Comparison of ENCODE assay signal across 18 cellular contexts in the genomic region with DNA sequence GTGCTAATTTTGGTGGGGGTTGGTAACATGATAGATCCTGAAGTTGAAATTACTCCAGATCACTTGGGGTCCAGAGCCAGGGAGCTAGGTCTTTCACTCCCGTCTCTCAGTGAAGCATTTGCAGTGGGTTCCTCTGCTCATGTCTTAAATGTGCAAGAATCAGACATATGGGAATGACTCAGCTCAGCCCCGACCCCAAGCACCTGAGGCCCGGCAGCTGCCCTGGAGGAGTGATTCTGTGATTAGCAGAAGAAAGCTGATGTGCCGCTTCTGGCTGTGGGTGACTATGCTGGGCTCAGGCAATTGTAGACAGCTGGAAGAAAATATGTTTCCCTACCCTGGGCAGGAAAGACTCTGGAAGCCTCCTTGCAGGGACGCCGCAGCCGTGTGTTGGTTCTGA.
DNase-seq lines count a peak whose midpoint lies in the region; ATAC-seq and TF ChIP-seq lines count a peak whose summit lies in the region.
"Had no signal": no experiment of that assay in that cellular context is flagged by ENCODE, and none has a peak within 500 bp of the region (broad histone marks: within the 10 kb centered on the region; RNA-seq: fewer than 3 reads in every experiment).

No MANE protein-coding gene starts in this region.

- H3K27ac Mint-ChIP-seq in activated naive CD8-positive, alpha-beta T cell treated with anti-CD3 and anti-CD28 coated beads, Interleukin-2, amount 50 U/mL, for 24 hours: no peak overlapping the region
- no peak overlapping the region for H3K27ac Mint-ChIP-seq in stimulated activated naive CD8-positive, alpha-beta T cell treated with anti-CD3 and anti-CD28 coated beads, Interleukin-15, amount 100 ng/mL, for 72 hours
- H3K27ac Mint-ChIP-seq: B cell, HFFc6 had no signal

- DNase-seq in NCI-H82 (lab: John Stamatoyannopoulos, UW) (peak; percentile 39), NCI-H82 treated with DMSO at 0.1 percent for 48 hours (lab: John Stamatoyannopoulos, UW; ENCODE audit: unreplicated experiment) (no peak), foreskin keratinocyte (no peak)
- DNase-seq in stimulated activated CD4-positive, alpha-beta T cell treated with anti-CD3 and anti-CD28 coated beads, Interleukin-15, amount 100 ng/mL, for 24 hours: peak; percentile 26
- DNase-seq in stimulated activated CD4-positive, alpha-beta T cell treated with anti-CD3 and anti-CD28 coated beads, Interleukin-2, amount 100 ng/mL, for 24 hours: no peak
- DNase-seq in activated naive CD8-positive, alpha-beta T cell treated with anti-CD3 and anti-CD28 coated beads, Interleukin-2, amount 50 U/mL, for 24 hours: peak; percentile 22
- DNase-seq in stimulated activated naive CD8-positive, alpha-beta T cell treated with anti-CD3 and anti-CD28 coated beads, Interleukin-15, amount 100 ng/mL, for 72 hours: peak in 1 of 2 donors; percentile 42
- DNase-seq: COR-L47, HFFc6, NCI-H1105 treated with DMSO at 0.1 percent for 48 hours, NCI-H1694 treated with DMSO at 0.1 percent for 48 hours, NCI-H510A, NCI-H748 treated with DMSO at 0.1 percent for 48 hours had no signal

- no peaks in the 10 kb centered on the region for H3K27me3 ChIP-seq in foreskin keratinocyte

- no peaks in the 10 kb centered on the region for H3K4me1 ChIP-seq in foreskin keratinocyte

- no peaks in the 10 kb centered on the region for H3K9me3 Mint-ChIP-seq in activated naive CD8-positive, alpha-beta T cell treated with anti-CD3 and anti-CD28 coated beads, Interleukin-2, amount 50 U/mL, for 24 hours
- H3K9me3 Mint-ChIP-seq in stimulated activated naive CD8-positive, alpha-beta T cell treated with anti-CD3 and anti-CD28 coated beads, Interleukin-15, amount 100 ng/mL, for 72 hours: no peaks in the 10 kb centered on the region

- TF ChIP-seq CTCF in foreskin keratinocyte (conservative IDR thresholded peaks at IDR 0.05): no peak

- ATAC-seq in activated naive CD8-positive, alpha-beta T cell treated with anti-CD3 and anti-CD28 coated beads, Interleukin-2, amount 50 U/mL, for 24 hours: peak; percentile 25
- ATAC-seq in stimulated activated naive CD8-positive, alpha-beta T cell treated with anti-CD3 and anti-CD28 coated beads, Interleukin-15, amount 100 ng/mL, for 72 hours: peak; percentile 57
- ATAC-seq in GM21717 (IDR thresholded peaks at IDR 0.05; ENCODE audit: unreplicated experiment) (no peak), foreskin keratinocyte (no peak)
- ATAC-seq: K562 had no signal

- no peak overlapping the region for H3K27ac ChIP-seq in foreskin keratinocyte
- H3K27ac ChIP-seq: 22Rv1, RWPE1 had no signal

- H3K27me3 Mint-ChIP-seq in activated naive CD8-positive, alpha-beta T cell treated with anti-CD3 and anti-CD28 coated beads, Interleukin-2, amount 50 U/mL, for 24 hours: no peaks in the 10 kb centered on the region
- no peaks in the 10 kb centered on the region for H3K27me3 Mint-ChIP-seq in stimulated activated naive CD8-positive, alpha-beta T cell treated with anti-CD3 and anti-CD28 coated beads, Interleukin-15, amount 100 ng/mL, for 72 hours

- H3K4me3 Mint-ChIP-seq in activated naive CD8-positive, alpha-beta T cell treated with anti-CD3 and anti-CD28 coated beads, Interleukin-2, amount 50 U/mL, for 24 hours: no peak overlapping the region
- H3K4me3 Mint-ChIP-seq in stimulated activated naive CD8-positive, alpha-beta T cell treated with anti-CD3 and anti-CD28 coated beads, Interleukin-15, amount 100 ng/mL, for 72 hours: no peak overlapping the region
- H3K4me3 Mint-ChIP-seq: B cell, HFFc6 had no signal

- no peaks in the 10 kb centered on the region for H3K36me3 Mint-ChIP-seq in activated naive CD8-positive, alpha-beta T cell treated with anti-CD3 and anti-CD28 coated beads, Interleukin-2, amount 50 U/mL, for 24 hours (ENCODE audit: low read depth)

- peaks cover 31% of the 10 kb centered on the region for H3K4me1 Mint-ChIP-seq in activated naive CD8-positive, alpha-beta T cell treated with anti-CD3 and anti-CD28 coated beads, Interleukin-2, amount 50 U/mL, for 24 hours
- peaks cover 16% of the 10 kb centered on the region for H3K4me1 Mint-ChIP-seq in stimulated activated naive CD8-positive, alpha-beta T cell treated with anti-CD3 and anti-CD28 coated beads, Interleukin-15, amount 100 ng/mL, for 72 hours
- H3K4me1 Mint-ChIP-seq: B cell had no signal

Comparison
In these comparisons a context has a peak if more than half of its experiments do, and no peak if none do; other contexts are left out.
1. DNase-seq: peak in NCI-H82 (single experiment), stimulated activated CD4-positive, alpha-beta T cell treated with anti-CD3 and anti-CD28 coated beads, Interleukin-15, amount 100 ng/mL, for 24 hours (single experiment) and activated naive CD8-positive, alpha-beta T cell treated with anti-CD3 and anti-CD28 coated beads, Interleukin-2, amount 50 U/mL, for 24 hours (single experiment); none in NCI-H82 treated with DMSO at 0.1 percent for 48 hours (single experiment), stimulated activated CD4-positive, alpha-beta T cell treated with anti-CD3 and anti-CD28 coated beads, Interleukin-2, amount 100 ng/mL, for 24 hours (0 of 2) and foreskin keratinocyte (0 of 2).
2. ATAC-seq: peak in activated naive CD8-positive, alpha-beta T cell treated with anti-CD3 and anti-CD28 coated beads, Interleukin-2, amount 50 U/mL, for 24 hours (single experiment) and stimulated activated naive CD8-positive, alpha-beta T cell treated with anti-CD3 and anti-CD28 coated beads, Interleukin-15, amount 100 ng/mL, for 72 hours (single experiment); none in GM21717 (single experiment) and foreskin keratinocyte (single experiment).